Comparison of ENCODE assay signal across 15 cellular contexts in the genomic region with DNA sequence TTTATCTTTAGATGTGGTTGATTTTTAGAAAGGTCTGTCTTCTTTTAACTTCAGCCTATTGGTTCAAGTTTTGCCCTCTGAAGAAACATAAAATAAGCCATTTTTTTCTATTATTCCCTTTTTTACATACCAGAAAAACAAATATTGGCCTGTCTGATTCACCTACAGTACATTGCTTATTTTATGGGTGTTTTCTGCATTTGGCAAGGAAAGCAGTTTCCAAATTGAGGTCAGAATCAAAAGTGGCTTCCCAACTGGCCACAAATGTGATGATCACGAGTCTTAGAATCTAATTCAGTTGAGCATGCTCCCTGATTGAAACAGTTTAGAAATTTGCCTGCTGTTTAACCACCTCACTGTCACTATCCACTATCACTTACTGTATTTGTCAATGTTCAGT.
DNase-seq lines count a peak whose midpoint lies in the region; ATAC-seq and TF ChIP-seq lines count a peak whose summit lies in the region.
"Had no signal": no experiment of that assay in that cellular context is flagged by ENCODE, and none has a peak within 500 bp of the region (broad histone marks: within the 10 kb centered on the region; RNA-seq: fewer than 3 reads in every experiment).

No MANE protein-coding gene starts in this region.

- H3K79me2 ChIP-seq in GM23338 (replicated peaks; ENCODE audit: insufficient read depth) = no peaks in the 10 kb centered on the region
- H3K79me2 ChIP-seq in PC-3 (ENCODE audit: low read length) = no peaks in the 10 kb centered on the region
- no peaks in the 10 kb centered on the region for H3K79me2 ChIP-seq in neural progenitor cell (ENCODE audit: low read depth)

- TF ChIP-seq CTCF in GM23338 (conservative IDR thresholded peaks at IDR 0.05; ENCODE audit: low read depth in 2 of 2) (no peak), PC-3 (conservative IDR thresholded peaks at IDR 0.05; ENCODE audit: low read depth, low read length) (no peak), neural progenitor cell (IDR thresholded peaks at IDR 0.05) (no peak)

- no peak overlapping the region for H3K27ac ChIP-seq in GM23338 (ENCODE audit: low read depth)
- H3K27ac ChIP-seq in PC-3 (ENCODE audit: low read length) = peak overlapping the region; percentile 59
- H3K27ac ChIP-seq in neural progenitor cell = no peak overlapping the region
- H3K27ac ChIP-seq: BLaER1 treated with 17β-estradiol and CSF1 and Interleukin-3, amounts not matched to agents 10 nM and 100 nM had no signal

- H3K27ac Mint-ChIP-seq in GM23338 (no peak overlapping the region), neural progenitor cell (no peak overlapping the region)
- H3K27ac Mint-ChIP-seq: B cell; CD8-positive, alpha-beta T cell had no signal

- no peak for DNase-seq in GM23338 (ENCODE audit: low spot score)
- peak; percentile 54 for DNase-seq in PC-3
- DNase-seq in neural progenitor cell (ENCODE audit: low spot score) = no peak
- peak; percentile 13 for DNase-seq in stromal cell of bone marrow (ENCODE audit: low read depth)
- DNase-seq in ecto neural progenitor cell (ENCODE audit: low spot score) = no peak
- no peak for DNase-seq in COLO829 (ENCODE audit: low spot score)
- DNase-seq: CD8-positive, alpha-beta T cell; COR-L47; DMS 273 treated with DMSO at 0.1 percent for 48 hours; DMS79; GDM1; GOT3 had no signal

- H3K9me2 ChIP-seq in GM23338 (ENCODE audit: insufficient read depth) (no peaks in the 10 kb centered on the region), PC-3 (replicated peaks; ENCODE audit: low read length) (no peaks in the 10 kb centered on the region)

- H3K9ac ChIP-seq in PC-3 (ENCODE audit: low read length) = peak overlapping the region; percentile 15; the same call in 1 of the 2 replicates
- H3K9ac ChIP-seq in neural progenitor cell = no peak overlapping the region
- H3K9ac ChIP-seq: BLaER1 treated with 17β-estradiol and CSF1 and Interleukin-3, amounts not matched to agents 10 nM and 100 nM had no signal

- intact Hi-C loops in PC-3 (cut with micrococcal nuclease) = loop anchor here (1.0 to 2.0 kb wide), 4 partner anchors 8 to 86 kb away; no protein-coding TSS in a partner anchor

- H2AFZ ChIP-seq in GM23338 (peak overlapping the region; percentile 38; the same call in 1 of the 2 replicates), PC-3 (ENCODE audit: low read length) (peak overlapping the region; percentile 75), neural progenitor cell (replicated peaks) (peak overlapping the region; percentile 90)

- H3K9me3 Mint-ChIP-seq in GM23338 (no peaks in the 10 kb centered on the region; the same call in 2 of the 3 replicates), neural progenitor cell (no peaks in the 10 kb centered on the region)
- H3K9me3 Mint-ChIP-seq: CD8-positive, alpha-beta T cell; H9 had no signal

- H4K20me1 ChIP-seq in GM23338 (replicated peaks; ENCODE audit: insufficient read depth) = no peaks in the 10 kb centered on the region
- no peaks in the 10 kb centered on the region for H4K20me1 ChIP-seq in PC-3 (ENCODE audit: low read length)
- H4K20me1 ChIP-seq in neural progenitor cell (ENCODE audit: low read depth) = no peaks in the 10 kb centered on the region
- H4K20me1 ChIP-seq: BLaER1 treated with 17β-estradiol and CSF1 and Interleukin-3, amounts not matched to agents 10 nM and 100 nM had no signal

- H3K36me3 Mint-ChIP-seq in GM23338 (ENCODE audit: low read depth) (no peaks in the 10 kb centered on the region), neural progenitor cell (no peaks in the 10 kb centered on the region)
- H3K36me3 Mint-ChIP-seq: CD8-positive, alpha-beta T cell had no signal

- no TSS peak for BruUV-seq in PC-3 (replicated peaks; lab: Mats Ljungman, UMichigan)

- no peak overlapping the region for H3K4me2 ChIP-seq in GM23338
- H3K4me2 ChIP-seq in PC-3 (ENCODE audit: low read length) = peak overlapping the region; percentile 69
- peak overlapping the region; percentile 66 for H3K4me2 ChIP-seq in neural progenitor cell
- H3K4me2 ChIP-seq: BLaER1 treated with 17β-estradiol and CSF1 and Interleukin-3, amounts not matched to agents 10 nM and 100 nM had no signal

- ATAC-seq in GM23338 = no peak
- ATAC-seq in PC-3 = peak; percentile 94
- ATAC-seq: CD8-positive, alpha-beta T cell had no signal

- POLR2A ChIA-PET in PC-3 (lab: Charles Lee; ENCODE audit: unreplicated experiment) = no interaction called here

- H3K36me3 ChIP-seq in GM23338 (ENCODE audit: insufficient read depth) = no peaks in the 10 kb centered on the region
- H3K36me3 ChIP-seq in PC-3 (ENCODE audit: low read depth, low read length) = no peaks in the 10 kb centered on the region
- H3K36me3 ChIP-seq in neural progenitor cell = no peaks in the 10 kb centered on the region
- H3K36me3 ChIP-seq: BLaER1 treated with 17β-estradiol and CSF1 and Interleukin-3, amounts not matched to agents 10 nM and 100 nM had no signal

- CTCF ChIA-PET in PC-3 (lab: Charles Lee) = no interaction called here

- H3K4me3 Mint-ChIP-seq in GM23338 = no peak overlapping the region
- no peak overlapping the region for H3K4me3 Mint-ChIP-seq in neural progenitor cell
- H3K4me3 Mint-ChIP-seq: B cell; CD8-positive, alpha-beta T cell; H9 had no signal

- peaks cover 10% of the 10 kb centered on the region; the same call in 1 of the 2 replicates for H3K4me1 ChIP-seq in GM23338 (ENCODE audit: insufficient read depth)
- peaks cover 16% of the 10 kb centered on the region for H3K4me1 ChIP-seq in PC-3 (ENCODE audit: insufficient read depth, low read length)
- H3K4me1 ChIP-seq in neural progenitor cell = peaks cover 24% of the 10 kb centered on the region
- H3K4me1 ChIP-seq: BLaER1 treated with 17β-estradiol and CSF1 and Interleukin-3, amounts not matched to agents 10 nM and 100 nM had no signal

- H3F3A ChIP-seq in GM23338 (replicated peaks; ENCODE audit: low read depth) (no peaks in the 10 kb centered on the region), PC-3 (ENCODE audit: low read length, unreplicated experiment) (no peaks in the 10 kb centered on the region), neural progenitor cell (ENCODE audit: low read depth) (peaks cover 12% of the 10 kb centered on the region)

- no peaks in the 10 kb centered on the region for H3K27me3 ChIP-seq in GM23338 (ENCODE audit: insufficient read depth)
- no peaks in the 10 kb centered on the region for H3K27me3 ChIP-seq in PC-3 (ENCODE audit: low read length)
- no peaks in the 10 kb centered on the region for H3K27me3 ChIP-seq in neural progenitor cell
- H3K27me3 ChIP-seq: BLaER1 treated with 17β-estradiol and CSF1 and Interleukin-3, amounts not matched to agents 10 nM and 100 nM had no signal

- H3K27me3 Mint-ChIP-seq in GM23338 (ENCODE audit: insufficient read depth, low read depth, poor library complexity) = no peaks in the 10 kb centered on the region
- H3K27me3 Mint-ChIP-seq in neural progenitor cell (ENCODE audit: insufficient read depth, low read depth) = no peaks in the 10 kb centered on the region
- H3K27me3 Mint-ChIP-seq: B cell had no signal

- no peaks in the 10 kb centered on the region for H3K9me3 ChIP-seq in PC-3 (ENCODE audit: low read length)
- no peaks in the 10 kb centered on the region for H3K9me3 ChIP-seq in neural progenitor cell (ENCODE audit: low read depth)
- H3K9me3 ChIP-seq: BLaER1 treated with 17β-estradiol and CSF1 and Interleukin-3, amounts not matched to agents 10 nM and 100 nM had no signal

- H3K4me3 ChIP-seq in GM23338 = no peak overlapping the region
- 0 out of 2 replicates have a peak overlapping the region, but pooled peaks have one; percentile 14 for H3K4me3 ChIP-seq in PC-3 (ENCODE audit: low read length)
- no peak overlapping the region for H3K4me3 ChIP-seq in neural progenitor cell
- H3K4me3 ChIP-seq: BLaER1 treated with 17β-estradiol and CSF1 and Interleukin-3, amounts not matched to agents 10 nM and 100 nM had no signal

- H3K4me1 Mint-ChIP-seq in GM23338 = peaks cover 17% of the 10 kb centered on the region; the same call in 2 of the 3 replicates
- peaks cover 8% of the 10 kb centered on the region for H3K4me1 Mint-ChIP-seq in neural progenitor cell
- H3K4me1 Mint-ChIP-seq: B cell had no signal

TF ChIP-seq in GM23338, 12 proteins besides CTCF, POLR2A, EP300 and RAD21 (continues in another document):
- TF ChIP-seq STAT1 (IDR thresholded peaks at IDR 0.05; ENCODE audit: unreplicated experiment) (no peak), EZH2phosphoT487 (IDR thresholded peaks at IDR 0.05; ENCODE audit: unreplicated experiment) (no peak)

Comparison
In these comparisons a context has a peak if more than half of its experiments do, and no peak if none do; other contexts are left out.
1. DNase-seq: peak in PC-3 (single experiment) and stromal cell of bone marrow (single experiment); none in GM23338 (single experiment), neural progenitor cell (single experiment), ecto neural progenitor cell (single experiment) and COLO829 (single experiment).
2. H2AFZ ChIP-seq: peak in every context shown above with its lines; median percentile 90 in neural progenitor cell; 75 in PC-3; 38 in GM23338.